Comparison of ENCODE assay signal across 8 cellular contexts in genomic region chr11:45665206-45665932, GRCh38. TPM values are rescaled to one million over a fixed set of nuclear protein-coding genes. Genes with fewer than 3 reads are reported as not detected.
DNase-seq lines count a peak whose midpoint lies in the region; ATAC-seq and TF ChIP-seq lines count a peak whose summit lies in the region.

Gene CHST1, minus strand, starts transcription at chr11:45665622. Its CDS starts 14,699 bp downstream, at chr11:45650923.

- H3K4me3 Mint-ChIP-seq in activated CD8-positive, alpha-beta T cell treated with anti-CD3 and anti-CD28 coated beads, Interleukin-2, amount 10 ng/mL, durations not matched to agents 7 days and 5 days = peak within 1 kb of the TSS; percentile 53

- peak; percentile 45 for DNase-seq in BE2C
- DNase-seq in HFF-Myc (ENCODE audit: extremely low read depth, low read depth) = no peak
- DNase-seq in activated CD8-positive, alpha-beta T cell treated with anti-CD3 and anti-CD28 coated beads, Interleukin-2, amount 10 ng/mL, durations not matched to agents 7 days and 5 days = peak; percentile 35
- DNase-seq in GF-D8 (lab: John Stamatoyannopoulos, UW) = no peak
- DNase-seq in GM10248 (ENCODE audit: extremely low spot score) = no peak

- H3F3A ChIP-seq in neural cell (ENCODE audit: insufficient read depth, low read length, poor library complexity, severe bottlenecking) = no peaks in the 10 kb centered on the region

- TF ChIP-seq POLR2A in gastroesophageal sphincter (IDR thresholded peaks at IDR 0.05) = no peak

- peaks cover 66% of the 10 kb centered on the region for H3K27me3 Mint-ChIP-seq in activated CD8-positive, alpha-beta T cell treated with anti-CD3 and anti-CD28 coated beads, Interleukin-2, amount 10 ng/mL, durations not matched to agents 7 days and 5 days (ENCODE audit: low read depth)

- TF ChIP-seq RAD21 in neural cell (conservative IDR thresholded peaks at IDR 0.05) = peak; percentile 54

- peaks cover 9% of the 10 kb centered on the region for H3K27me3 ChIP-seq in BE2C
- peaks cover 48% of the 10 kb centered on the region for H3K27me3 ChIP-seq in gastroesophageal sphincter
- H3K27me3 ChIP-seq in neural cell (ENCODE audit: insufficient read depth, low read depth, low read length) = no peaks in the 10 kb centered on the region

- TF ChIP-seq CTCF in BE2C (IDR thresholded peaks at IDR 0.05; ENCODE audit: low read depth, low read length) (no peak), HFF-Myc (IDR thresholded peaks at IDR 0.05; ENCODE audit: low read depth, low read length, missing control alignments) (no peak), gastroesophageal sphincter (IDR thresholded peaks at IDR 0.05) (no peak), neural cell (IDR thresholded peaks at IDR 0.05; ENCODE audit: poor library complexity, severe bottlenecking) (peak; percentile 21), GM10248 (IDR thresholded peaks at IDR 0.05; ENCODE audit: control extremely low read depth, extremely low read depth, low read depth, missing control alignments) (no peak)

- no peaks in the 10 kb centered on the region for H3K36me3 Mint-ChIP-seq in activated CD8-positive, alpha-beta T cell treated with anti-CD3 and anti-CD28 coated beads, Interleukin-2, amount 10 ng/mL, durations not matched to agents 7 days and 5 days (ENCODE audit: low read depth)

- no peaks in the 10 kb centered on the region for H3K36me3 ChIP-seq in BE2C
- no peaks in the 10 kb centered on the region for H3K36me3 ChIP-seq in gastroesophageal sphincter
- no peaks in the 10 kb centered on the region for H3K36me3 ChIP-seq in neural cell (ENCODE audit: insufficient read depth, low read length)

- peaks cover 28% of the 10 kb centered on the region for H3K79me2 ChIP-seq in neural cell (replicated peaks; ENCODE audit: insufficient read depth, low read length)

- H3K9me3 ChIP-seq in BE2C (no peaks in the 10 kb centered on the region), gastroesophageal sphincter (no peaks in the 10 kb centered on the region), neural cell (ENCODE audit: low read length) (no peaks in the 10 kb centered on the region)

- POLR2A ChIA-PET in activated CD8-positive, alpha-beta T cell treated with anti-CD3 and anti-CD28 coated beads, Interleukin-2, amount 10 ng/mL, durations not matched to agents 7 days and 5 days (lab: Charles Lee) = no interaction called here
- POLR2A ChIA-PET in GM10248 (lab: Yijun Ruan, JAX) = no interaction called here

- TF ChIP-seq EP300 in gastroesophageal sphincter (IDR thresholded peaks at IDR 0.05) = no peak
- TF ChIP-seq EP300 in neural cell (conservative IDR thresholded peaks at IDR 0.05; ENCODE audit: poor library complexity, severe bottlenecking) = no peak

- WGBS in gastroesophageal sphincter (ENCODE audit: low coverage in 1 of 2), 2 donors = no CpG with 5 or more reads among the region's 96 CpGs

- H3K4me1 ChIP-seq in BE2C (peaks cover 9% of the 10 kb centered on the region; the same call in 1 of the 2 replicates), gastroesophageal sphincter (peaks cover 0 to 39% (median 9%) of the 10 kb centered on the region in 3 donors)

- CTCF ChIA-PET in activated CD8-positive, alpha-beta T cell treated with anti-CD3 and anti-CD28 coated beads, Interleukin-2, amount 10 ng/mL, durations not matched to agents 7 days and 5 days (lab: Charles Lee) = interaction anchor here (1.7 kb wide), 1 partner anchor 11 kb away, joined by 7 read pairs; no protein-coding TSS in a partner anchor
- CTCF ChIA-PET in GM10248 (lab: Yijun Ruan, JAX) = interaction anchor here (0.8 to 2.6 kb wide), 3 partner anchors 9 to 105 kb away, joined by 3 to 15 read pairs (median 3); no protein-coding TSS in a partner anchor

- ATAC-seq in activated CD8-positive, alpha-beta T cell treated with anti-CD3 and anti-CD28 coated beads, Interleukin-2, amount 10 ng/mL, durations not matched to agents 7 days and 5 days = peak; percentile 59
- ATAC-seq in gastroesophageal sphincter (peak; percentile 83), HG02870 (IDR thresholded peaks at IDR 0.05; ENCODE audit: unreplicated experiment) (no peak)

- H3K4me2 ChIP-seq in neural cell (ENCODE audit: low read length) = peak within 1 kb of the TSS; percentile 86

- peak within 1 kb of the TSS in 3 of 4 donors; percentile 51 to 76 (median 54) for H3K27ac ChIP-seq in gastroesophageal sphincter
- H3K27ac ChIP-seq in neural cell (ENCODE audit: low read length) = peak within 1 kb of the TSS; percentile 34

- peak within 1 kb of the TSS; percentile 46 for H3K4me3 ChIP-seq in BE2C (ENCODE audit: low read depth, low read length)
- H3K4me3 ChIP-seq in HFF-Myc (replicated peaks; ENCODE audit: low read depth, low read length) = peak within 1 kb of the TSS; percentile 23
- peak within 1 kb of the TSS; percentile 44 to 79 for H3K4me3 ChIP-seq in gastroesophageal sphincter
- H3K4me3 ChIP-seq in neural cell (ENCODE audit: low read length) = peak within 1 kb of the TSS; percentile 96

- peaks cover 2% of the 10 kb centered on the region for H3K4me1 Mint-ChIP-seq in activated CD8-positive, alpha-beta T cell treated with anti-CD3 and anti-CD28 coated beads, Interleukin-2, amount 10 ng/mL, durations not matched to agents 7 days and 5 days (ENCODE audit: low read depth)

- H3K27ac Mint-ChIP-seq in activated CD8-positive, alpha-beta T cell treated with anti-CD3 and anti-CD28 coated beads, Interleukin-2, amount 10 ng/mL, durations not matched to agents 7 days and 5 days = no peak within 1 kb of the TSS

- H3K9me3 Mint-ChIP-seq in activated CD8-positive, alpha-beta T cell treated with anti-CD3 and anti-CD28 coated beads, Interleukin-2, amount 10 ng/mL, durations not matched to agents 7 days and 5 days (ENCODE audit: insufficient read depth) = no peaks in the 10 kb centered on the region

- H2AFZ ChIP-seq in neural cell (ENCODE audit: low read depth, low read length) = no peak within 1 kb of the TSS

- H3K9ac ChIP-seq in neural cell (ENCODE audit: low read length) = peak within 1 kb of the TSS; percentile 80

- no peaks in the 10 kb centered on the region for H4K20me1 ChIP-seq in neural cell (ENCODE audit: insufficient read depth)

- H3K9me2 ChIP-seq in neural cell (ENCODE audit: insufficient read depth, low read length) = no peaks in the 10 kb centered on the region

TF ChIP-seq in neural cell, 6 proteins besides CTCF, POLR2A, EP300 and RAD21:
- TF ChIP-seq TAF1 (IDR thresholded peaks at IDR 0.05; ENCODE audit: low read depth) (peak; percentile 38), POLR2AphosphoS5 (IDR thresholded peaks at IDR 0.05) (peak; percentile 49), REST (IDR thresholded peaks at IDR 0.05; ENCODE audit: borderline replicate concordance) (no peak), MXI1 (conservative IDR thresholded peaks at IDR 0.05; ENCODE audit: poor library complexity, severe bottlenecking) (peak; percentile 43), SMC3 (conservative IDR thresholded peaks at IDR 0.05; ENCODE audit: poor library complexity) (peak; percentile 48)

RNA-seq across cellular contexts. Expression of gene CHST1, which starts in this region (rescaled TPM):
- 5.3 TPM for polyA plus RNA-seq in BE2C (2012; ENCODE audit: insufficient read depth, insufficient read length, low read depth)
- not detected for total RNA-seq in activated CD8-positive, alpha-beta T cell treated with anti-CD3 and anti-CD28 coated beads, Interleukin-2, amount 10 ng/mL, durations not matched to agents 7 days and 5 days
- total RNA-seq in gastroesophageal sphincter = 1 to 10 TPM; 2.1 to 4.7 (median 2.4) TPM
- 16.2 and 22.8 TPM in 2 replicates for polyA plus RNA-seq in neural cell
- 17.4 and 19.2 TPM in 2 replicates for polyA minus RNA-seq in neural cell

Comparison
In these comparisons a context has a peak if more than half of its experiments do, and no peak if none do; other contexts are left out.
1. Peak in DNase-seq and ATAC-seq in activated CD8-positive, alpha-beta T cell treated with anti-CD3 and anti-CD28 coated beads, Interleukin-2, amount 10 ng/mL, durations not matched to agents 7 days and 5 days; RNA of the gene not detected or under 1 TPM.
2. H3K4me3 ChIP-seq: peak in every context shown above with its lines; median percentile 96 in neural cell; 62 in gastroesophageal sphincter; 46 in BE2C; 23 in HFF-Myc.